In genomic region chr5:61817472-61818326, GRCh38 we compare ENCODE assay signal across 8 cellular contexts.
DNase-seq lines count a peak whose midpoint lies in the region; ATAC-seq and TF ChIP-seq lines count a peak whose summit lies in the region.
"Had no signal": no experiment of that assay in that cellular context is flagged by ENCODE, and none has a peak within 500 bp of the region (broad histone marks: within the 10 kb centered on the region; RNA-seq: fewer than 3 reads in every experiment).

No MANE protein-coding gene starts in this region.

- H3K9me3 ChIP-seq in NT2/D1 (ENCODE audit: insufficient read depth, low read length) (no peaks in the 10 kb centered on the region), esophagus squamous epithelium (no peaks in the 10 kb centered on the region)

- peaks cover 6% of the 10 kb centered on the region for H3K9me3 Mint-ChIP-seq in neural crest cell

- H3K36me3 ChIP-seq in NT2/D1 (ENCODE audit: insufficient read depth, insufficient read length, low read length): no peaks in the 10 kb centered on the region
- no peaks in the 10 kb centered on the region for H3K36me3 ChIP-seq in esophagus squamous epithelium

- H3K4me1 Mint-ChIP-seq in neural crest cell: peaks cover 37% of the 10 kb centered on the region
- H3K4me1 Mint-ChIP-seq: activated B cell treated with CpG ODN at 0.5 μM for 24 hours had no signal

- H3K9ac ChIP-seq in NT2/D1 (ENCODE audit: insufficient read length, low read depth): no peak overlapping the region

- no peak overlapping the region for H3K27ac Mint-ChIP-seq in neural crest cell (ENCODE audit: unreplicated experiment)
- H3K27ac Mint-ChIP-seq: activated B cell treated with CpG ODN at 0.5 μM for 24 hours had no signal

- H3K27me3 Mint-ChIP-seq in neural crest cell (ENCODE audit: low read depth): no peaks in the 10 kb centered on the region

- H3K27me3 ChIP-seq in NT2/D1 (ENCODE audit: insufficient read depth, insufficient read length) (no peaks in the 10 kb centered on the region), esophagus squamous epithelium (peaks cover 0 to 4% (median 0%) of the 10 kb centered on the region in 4 donors)

- TF ChIP-seq POLR2A in esophagus squamous epithelium (IDR thresholded peaks at IDR 0.05): no peak

- WGBS in esophagus squamous epithelium, 2 donors: 11 to 14% methylated on average over 7 of the region's 7 CpGs

- H3K4me3 ChIP-seq in NT2/D1 (ENCODE audit: insufficient read length, low read depth) (no peak overlapping the region), esophagus squamous epithelium (no peak overlapping the region)

- ATAC-seq in HG03139 (IDR thresholded peaks at IDR 0.05; ENCODE audit: unreplicated experiment) (no peak), GM21381 (IDR thresholded peaks at IDR 0.05; ENCODE audit: unreplicated experiment) (no peak), HG03565 (IDR thresholded peaks at IDR 0.05; ENCODE audit: unreplicated experiment) (no peak)

- DNase-seq in GM13977 (ENCODE audit: low spot score) (no peak), NT2/D1 (ENCODE audit: low read depth, low spot score) (peak; percentile 15), esophagus squamous epithelium (lab: John Stamatoyannopoulos, UW) (no peak), neural crest cell (ENCODE audit: low read depth, low spot score) (peak; percentile 40)
- DNase-seq: activated B cell treated with CpG ODN at 0.5 μM for 24 hours had no signal

- intact Hi-C loops in esophagus squamous epithelium (cut with DNase I): no loop called here

- in situ Hi-C loops in GM13977 (cut with MboI; ENCODE audit: low pct_unique_long_range_greater_than_20kb, low sequenced_read_pairs, unreplicated experiment): no loop called here

- no peak overlapping the region for H3K4me3 Mint-ChIP-seq in neural crest cell
- H3K4me3 Mint-ChIP-seq: activated B cell treated with CpG ODN at 0.5 μM for 24 hours had no signal

- H3K4me1 ChIP-seq in NT2/D1 (ENCODE audit: insufficient read depth, insufficient read length): no peaks in the 10 kb centered on the region
- H3K4me1 ChIP-seq in esophagus squamous epithelium: peaks cover 0 to 16% (median 4%) of the 10 kb centered on the region in 3 donors

- no peak overlapping the region for H3K27ac ChIP-seq in esophagus squamous epithelium

- no peaks in the 10 kb centered on the region for H3K36me3 Mint-ChIP-seq in neural crest cell (ENCODE audit: low read depth)

- peak; percentile 37 for TF ChIP-seq CTCF in GM13977 (IDR thresholded peaks at IDR 0.05; ENCODE audit: extremely low read depth, insufficient read depth, missing control alignments)
- TF ChIP-seq CTCF in esophagus squamous epithelium (IDR thresholded peaks at IDR 0.05): peak in 5 of 6 experiments; percentile 32 to 65 (median 44)
- TF ChIP-seq CTCF in neural crest cell (conservative IDR thresholded peaks at IDR 0.05): peak; percentile 73

Comparison
In these comparisons a context has a peak if more than half of its experiments do, and no peak if none do; other contexts are left out.
1. DNase-seq: peak in NT2/D1 (single experiment) and neural crest cell (single experiment); none in GM13977 (single experiment) and esophagus squamous epithelium (single experiment).
2. Peak in every context shown above with its lines, with median percentiles within 50 percentile points of each other: CTCF ChIP-seq.